ENCODE assay signal across 9 cellular contexts in the genomic region with DNA sequence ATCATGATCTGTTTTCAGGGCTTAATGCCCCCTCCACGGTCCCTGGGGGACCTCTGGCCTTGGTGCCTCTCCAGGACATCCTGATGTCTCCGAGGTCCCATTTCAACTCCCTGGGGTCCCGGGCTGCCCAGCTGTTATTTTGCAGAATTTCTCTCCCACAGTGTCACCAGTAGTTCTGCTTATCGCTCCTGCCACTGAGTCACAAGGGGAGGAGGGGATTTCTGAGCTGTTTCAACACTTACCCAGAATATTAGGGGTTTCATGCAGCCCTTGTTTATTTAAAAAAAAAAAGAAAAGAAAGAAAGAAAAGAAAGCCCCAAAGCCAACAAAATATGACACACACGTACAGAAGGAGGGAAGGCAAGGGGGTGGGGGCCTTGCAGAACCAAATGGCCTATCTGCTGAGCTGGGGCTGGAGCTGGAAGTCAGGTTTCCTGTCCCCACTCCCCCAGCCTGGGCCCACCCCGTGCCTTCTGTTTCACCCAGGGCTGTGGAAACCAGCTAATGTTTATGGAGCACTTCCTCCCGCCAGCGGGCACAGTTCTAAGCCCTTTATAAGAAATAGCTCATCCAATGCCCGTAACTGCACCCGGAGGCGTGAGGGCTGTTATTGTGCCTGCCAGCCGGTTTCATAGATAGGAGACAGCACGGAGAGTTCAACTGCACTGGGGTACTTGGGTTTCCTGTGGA. TPM values are rescaled to one million over a fixed set of nuclear protein-coding genes. Genes with fewer than 3 reads are reported as not detected.
DNase-seq lines count a peak whose midpoint lies in the region; ATAC-seq and TF ChIP-seq lines count a peak whose summit lies in the region.
"Had no signal": no experiment of that assay in that cellular context is flagged by ENCODE, and none has a peak within 500 bp of the region (broad histone marks: within the 10 kb centered on the region; RNA-seq: fewer than 3 reads in every experiment).

No MANE protein-coding gene starts in this region.

- no peaks in the 10 kb centered on the region for H3K9me3 ChIP-seq in muscle layer of colon (ENCODE audit: low read length)
- H3K9me3 ChIP-seq in stomach, result no peaks in the 10 kb centered on the region

- peak; percentile 27 for TF ChIP-seq EP300 in stomach (IDR thresholded peaks at IDR 0.05)

- no peak for DNase-seq in HFF-Myc (ENCODE audit: extremely low read depth, low read depth)
- peak; percentile 42 for DNase-seq in activated CD4-positive, CD25-positive, alpha-beta regulatory T cell treated with anti-CD3 and anti-CD28 coated beads, Interleukin-2, amount 50 U/mL, for 16 hours (ENCODE audit: low read depth, low spot score)
- DNase-seq in dorsolateral prefrontal cortex, result peak in 3 of 10 donors; percentile 11 to 50 (median 49)
- DNase-seq in stomach, result no peak
- no peak for DNase-seq in NCI-H1930 (lab: John Stamatoyannopoulos, UW)

- intact Hi-C loops in dorsolateral prefrontal cortex (cut with DNase I) (no loop called here), stomach (cut with DNase I; ENCODE audit: low total_unique reads) (no loop called here)

- H3K27ac ChIP-seq in dorsolateral prefrontal cortex, result peak overlapping the region in 53 of 59 donors; percentile 8 to 88 (median 71)
- peak overlapping the region; percentile 73 for H3K27ac ChIP-seq in muscle layer of colon (ENCODE audit: low read depth, low read length)
- peak overlapping the region; percentile 40 to 99 (median 91) for H3K27ac ChIP-seq in stomach
- H3K27ac ChIP-seq: SK-N-MC had no signal

- 0 out of 2 replicates have a peak overlapping the region, but pooled peaks have one; percentile 8 for H3K4me3 ChIP-seq in HFF-Myc (replicated peaks; ENCODE audit: low read depth, low read length)
- peak overlapping the region; percentile 31 to 74 (median 59) for H3K4me3 ChIP-seq in dorsolateral prefrontal cortex
- H3K4me3 ChIP-seq in muscle layer of colon (ENCODE audit: low read depth in 1 of 2, low read length in 2 of 2), result peak overlapping the region in 1 of 2 donors; percentile 45
- H3K4me3 ChIP-seq in stomach, result peak overlapping the region; percentile 52 to 64 (median 59)
- H3K4me3 ChIP-seq: SK-N-MC had no signal

- H3K9ac ChIP-seq in muscle layer of colon (ENCODE audit: low read length), result peak overlapping the region; percentile 27

- TF ChIP-seq POLR2A in stomach (IDR thresholded peaks at IDR 0.05), result no peak

- H3K4me1 ChIP-seq in muscle layer of colon (ENCODE audit: insufficient read depth, low read length), result peaks cover 37% of the 10 kb centered on the region
- H3K4me1 ChIP-seq in stomach, result peaks cover 32 to 67% (median 50%) of the 10 kb centered on the region in 4 donors

- H3K36me3 ChIP-seq in muscle layer of colon (ENCODE audit: insufficient read depth, low read length) (no peaks in the 10 kb centered on the region), stomach (no peaks in the 10 kb centered on the region)

- 35 to 54% (median 49%) methylated on average over 12 to 13 of the region's 13 CpGs for WGBS in stomach, 5 donors

- ATAC-seq in HG03439 (IDR thresholded peaks at IDR 0.05; ENCODE audit: unreplicated experiment), result no peak
- ATAC-seq in HG02981 (IDR thresholded peaks at IDR 0.05; ENCODE audit: unreplicated experiment), result no peak

- no peaks in the 10 kb centered on the region for H3K27me3 ChIP-seq in dorsolateral prefrontal cortex
- H3K27me3 ChIP-seq in muscle layer of colon (ENCODE audit: control insufficient read depth in 1 of 2, insufficient read depth in 2 of 2, low read length in 2 of 2), result no peaks in the 10 kb centered on the region
- no peaks in the 10 kb centered on the region for H3K27me3 ChIP-seq in stomach

- TF ChIP-seq CTCF in HFF-Myc (IDR thresholded peaks at IDR 0.05; ENCODE audit: low read depth, low read length, missing control alignments) (no peak), dorsolateral prefrontal cortex (IDR thresholded peaks at IDR 0.05 in 54 of 56, conservative IDR thresholded peaks at IDR 0.05 in 2 of 56; ENCODE audit: low read depth in 1 of 56, partially characterized antibody in 56 of 56) (no peak), stomach (IDR thresholded peaks at IDR 0.05) (no peak)

RNA-seq across cellular contexts. Expression of a gene that starts 8.4 kb away (rescaled TPM):
- total RNA-seq in dorsolateral prefrontal cortex (10 to 100 TPM in 119 of 120 experiments, 1 to 10 TPM in 1; 9.3 to 61.4 (median 19.7) TPM), stomach (10 to 100 TPM in 3 of 5 donors, 1 to 10 TPM in 2; 1.2 to 26.8 (median 13.6) TPM)
- 10 to 100 TPM; 12.2 to 17.3 (median 15.7) TPM for polyA plus RNA-seq in stomach

RNA-seq across cellular contexts. Expression of a gene that starts 23.0 kb away (rescaled TPM):
- total RNA-seq in dorsolateral prefrontal cortex, result 1 to 10 TPM in 43 of 120 experiments, under 1 TPM in 72, not detected in 5; 0.26 to 2.6 (median 0.84) TPM
- 10 to 100 TPM in 1 of 5 donors, not detected in 4; 12.7 TPM for total RNA-seq in stomach
- polyA plus RNA-seq in stomach, result 1 to 10 TPM in 2 of 3 donors, under 1 TPM in 1; 0.50 to 1.9 (median 1.4) TPM
